17 cellular contexts compared by ENCODE assay signal in genomic region chr10:13839030-13839429, GRCh38.
A peak's percentile ranks its signal among the peaks of the same experiment; 100 is the strongest.
DNase-seq lines count a peak whose midpoint lies in the region; ATAC-seq, FAIRE-seq and TF ChIP-seq lines count a peak whose summit lies in the region.
"Had no signal": no experiment of that assay in that cellular context is flagged by ENCODE, and none has a peak within 500 bp of the region (broad histone marks: within the 10 kb centered on the region; RNA-seq: fewer than 3 reads in every experiment).

No MANE protein-coding gene starts in this region.

- no TSS peak for BruUV-seq in endothelial cell of umbilical vein (replicated peaks; lab: Mats Ljungman, UMichigan)

- H3K36me3 ChIP-seq in heart right ventricle (no peaks in the 10 kb centered on the region), endothelial cell of umbilical vein (ENCODE audit: control insufficient read depth in 2 of 2, extremely low read depth in 1 of 2, insufficient read depth in 2 of 2, low read length in 2 of 2) (no peaks in the 10 kb centered on the region), osteoblast (ENCODE audit: insufficient read depth, low read length) (no peaks in the 10 kb centered on the region)

- no peaks in the 10 kb centered on the region for H3K9me1 ChIP-seq in endothelial cell of umbilical vein (replicated peaks; ENCODE audit: control insufficient read depth, extremely low read depth, insufficient read depth, low read length)

- TF ChIP-seq CTCF in heart right ventricle (IDR thresholded peaks at IDR 0.05) (no peak), endothelial cell of umbilical vein (IDR thresholded peaks at IDR 0.05; ENCODE audit: extremely low read depth in 1 of 2, insufficient read depth in 1 of 2, low read depth in 1 of 2, low read length in 2 of 2) (no peak), osteoblast (IDR thresholded peaks at IDR 0.05; ENCODE audit: extremely low read depth, low read depth, low read length) (no peak)

- CTCF ChIA-PET in endothelial cell of umbilical vein (lab: Charles Lee) = no interaction called here

- H3K79me2 ChIP-seq in endothelial cell of umbilical vein (ENCODE audit: control insufficient read depth, insufficient read depth, low read length) (peaks cover 93% of the 10 kb centered on the region), osteoblast (ENCODE audit: insufficient read depth, low read length) (peaks cover 36% of the 10 kb centered on the region)

- H3K27me3 ChIP-seq in heart right ventricle (no peaks in the 10 kb centered on the region), endothelial cell of umbilical vein (ENCODE audit: control insufficient read depth in 2 of 2, insufficient read depth in 2 of 2, low read length in 2 of 2) (no peaks in the 10 kb centered on the region), osteoblast (ENCODE audit: insufficient read depth, low read length) (no peaks in the 10 kb centered on the region)

- peak overlapping the region in 6 of 10 donors; percentile 2 to 67 (median 56) for H3K27ac ChIP-seq in heart right ventricle
- peak overlapping the region; percentile 45 for H3K27ac ChIP-seq in endothelial cell of umbilical vein (ENCODE audit: insufficient read depth, low read depth, low read length)
- peak overlapping the region; percentile 73 for H3K27ac ChIP-seq in osteoblast (ENCODE audit: low read depth, low read length)
- H3K27ac ChIP-seq: 22Rv1 had no signal

- H4K20me1 ChIP-seq in endothelial cell of umbilical vein (replicated peaks; ENCODE audit: control insufficient read depth, extremely low read depth, insufficient read depth, low read length) (no peaks in the 10 kb centered on the region), osteoblast (ENCODE audit: insufficient read depth, low read length) (no peaks in the 10 kb centered on the region)

- intact Hi-C loops in heart right ventricle (cut with DNase I) = no loop called here
- intact Hi-C loops in left ventricle myocardium superior (cut with micrococcal nuclease) = no loop called here
- intact Hi-C loops in endothelial cell of umbilical vein (cut with micrococcal nuclease) = no loop called here

- H3K4me1 ChIP-seq in heart right ventricle = peaks cover 8 to 81% (median 47%) of the 10 kb centered on the region in 9 donors
- H3K4me1 ChIP-seq in endothelial cell of umbilical vein (ENCODE audit: control insufficient read depth, extremely low read depth, insufficient read depth, low read length) = peaks cover 53% of the 10 kb centered on the region
- H3K4me1 ChIP-seq in osteoblast (ENCODE audit: insufficient read depth, low read length) = peaks cover 20% of the 10 kb centered on the region

- POLR2A ChIA-PET in endothelial cell of umbilical vein (lab: Charles Lee) = no interaction called here

- H3K4me3 ChIP-seq in heart right ventricle (no peak overlapping the region), endothelial cell of umbilical vein (replicated peaks in 1 of 3; ENCODE audit: insufficient read depth in 1 of 3, low read depth in 1 of 3, low read length in 3 of 3) (no peak overlapping the region), osteoblast (ENCODE audit: insufficient read depth, low read length) (no peak overlapping the region)

- H3K4me2 ChIP-seq in endothelial cell of umbilical vein (ENCODE audit: insufficient read depth, low read length) (no peak overlapping the region), osteoblast (ENCODE audit: insufficient read depth, low read length) (no peak overlapping the region)

- H2AFZ ChIP-seq in endothelial cell of umbilical vein (ENCODE audit: low read depth, low read length) (no peak overlapping the region), osteoblast (ENCODE audit: low read length) (no peak overlapping the region)

- no peak for DNase-seq in heart right ventricle
- no peak for DNase-seq in left ventricle myocardium superior
- DNase-seq in endothelial cell of umbilical vein (ENCODE audit: low read depth, low spot score) = no peak
- no peak for DNase-seq in osteoblast (ENCODE audit: insufficient read length, low spot score, missing footprints)
- no peak for DNase-seq in T-helper 1 cell
- DNase-seq in activated T-cell treated with anti-CD3 and anti-CD28 coated beads, Interleukin-2, amount 50 U/mL, for 48 hours = no peak
- DNase-seq: DMS79 treated with DMSO at 0.1 percent for 48 hours, H9, KBM-7, NCI-H1105, NCI-H2081, NCI-H2171 treated with DMSO at 0.1 percent for 48 hours, NCI-H446, NCI-H69 had no signal

- no peak overlapping the region for H3K9ac ChIP-seq in endothelial cell of umbilical vein (replicated peaks; ENCODE audit: extremely low read depth, insufficient read depth, low read length)

- TF ChIP-seq POLR2A in endothelial cell of umbilical vein (IDR thresholded peaks at IDR 0.05; ENCODE audit: low read depth, low read length) = no peak

- peaks cover 0 to 5% (median 0%) of the 10 kb centered on the region in 11 donors for H3K9me3 ChIP-seq in heart right ventricle
- H3K9me3 ChIP-seq in endothelial cell of umbilical vein (replicated peaks; ENCODE audit: control insufficient read depth, insufficient read depth, low read length) = no peaks in the 10 kb centered on the region
- H3K9me3 ChIP-seq in osteoblast (ENCODE audit: low read depth, low read length) = no peaks in the 10 kb centered on the region

- ATAC-seq in heart right ventricle (no peak), left ventricle myocardium superior (no peak), GM18909 (IDR thresholded peaks at IDR 0.05; ENCODE audit: poor library complexity, unreplicated experiment) (no peak), HG02588 (IDR thresholded peaks at IDR 0.05; ENCODE audit: unreplicated experiment) (no peak)

- no peak for FAIRE-seq in endothelial cell of umbilical vein (lab: Jason Lieb, UNC)

- dilution Hi-C loops in endothelial cell of umbilical vein (cut with MboI; ENCODE audit: extremely low pct_ligation_motif_present, low sequenced_read_pairs) = no loop called here

TF ChIP-seq in endothelial cell of umbilical vein, 7 proteins besides CTCF, POLR2A, EP300 and RAD21:
- TF ChIP-seq FOS (IDR thresholded peaks at IDR 0.05; ENCODE audit: borderline replicate concordance, insufficient read depth, low read length) = no peak
- no peak for TF ChIP-seq GATA2 (IDR thresholded peaks at IDR 0.05; ENCODE audit: insufficient read depth, insufficient read length, low read depth, low read length)
- no peak for TF ChIP-seq JUN (IDR thresholded peaks at IDR 0.05; ENCODE audit: borderline replicate concordance, insufficient read depth, insufficient read length, low read depth)
- TF ChIP-seq EZH2 (IDR thresholded peaks at IDR 0.05; ENCODE audit: borderline replicate concordance, low read depth, low read length, severe bottlenecking) = no peak
- no peak for TF ChIP-seq MAX (IDR thresholded peaks at IDR 0.05; ENCODE audit: insufficient read depth, insufficient read length)
- no peak for TF ChIP-seq MYC (IDR thresholded peaks at IDR 0.05; ENCODE audit: low read depth, low read length)
- TF ChIP-seq POLR2AphosphoS5 (IDR thresholded peaks at IDR 0.05; ENCODE audit: insufficient read depth, low read depth, low read length) = no peak
TF ChIP-seq in endothelial cell of umbilical vein: peak in this region for 0.
